In genomic region chr16:89914642-89915285, GRCh38 we compare ENCODE assay signal across 1 cellular context. TPM values are rescaled to one million over a fixed set of nuclear protein-coding genes. Genes with fewer than 3 reads are reported as not detected.
"Had no signal": no experiment of that assay in that cellular context is flagged by ENCODE, and none has a peak within 500 bp of the region (broad histone marks: within the 10 kb centered on the region; RNA-seq: fewer than 3 reads in every experiment).

No MANE protein-coding gene starts in this region.

RNA-seq across cellular contexts. Expression of gene TUBB3, which starts 8.4 kb away (rescaled TPM):
- polyA plus RNA-seq: immature natural killer cell had no signal
